In genomic region chr21:45392206-45392971, GRCh38 we compare ENCODE assay signal across 16 cellular contexts.
"Had no signal": no experiment of that assay in that cellular context is flagged by ENCODE, and none has a peak within 500 bp of the region (broad histone marks: within the 10 kb centered on the region; RNA-seq: fewer than 3 reads in every experiment).

No MANE protein-coding gene starts in this region.

- H3K9me3 Mint-ChIP-seq: activated CD4-positive, alpha-beta T cell treated with anti-CD3 and anti-CD28 coated beads, Interleukin-2, amount 10 ng/mL, durations not matched to agents 7 days and 5 days; activated naive CD4-positive, alpha-beta T cell treated with anti-CD3 and anti-CD28 coated beads, Interleukin-2, amount 50 U/mL, for 24 hours; central memory CD8-positive, alpha-beta T cell; nephron; stimulated activated effector memory CD8-positive, alpha-beta T cell treated with anti-CD3 and anti-CD28 coated beads, Interleukin-12 subunit alpha, Interleukin-12 subunit beta, amount 100 ng/mL, for 72 hours; T-helper 2 cell treated with Interferon-gamma antibody and Interleukin-4, amounts not matched to agents 5 μg/mL and 100 μg/mL, for 36 hours had no signal

- H3K36me3 Mint-ChIP-seq: activated naive CD4-positive, alpha-beta T cell treated with anti-CD3 and anti-CD28 coated beads, Interleukin-2, amount 50 U/mL, for 24 hours; brain; stimulated activated effector memory CD8-positive, alpha-beta T cell treated with anti-CD3 and anti-CD28 coated beads, Interleukin-12 subunit alpha, Interleukin-12 subunit beta, amount 100 ng/mL, for 72 hours had no signal

- H3K27ac Mint-ChIP-seq: activated CD4-positive, alpha-beta T cell treated with anti-CD3 and anti-CD28 coated beads, Interleukin-2, amount 10 ng/mL, durations not matched to agents 7 days and 5 days; activated naive CD4-positive, alpha-beta T cell treated with anti-CD3 and anti-CD28 coated beads, Interleukin-2, amount 50 U/mL, for 24 hours; brain; stimulated activated effector memory CD8-positive, alpha-beta T cell treated with anti-CD3 and anti-CD28 coated beads, Interleukin-12 subunit alpha, Interleukin-12 subunit beta, amount 100 ng/mL, for 72 hours; T-helper 2 cell treated with Interferon-gamma antibody and Interleukin-4, amounts not matched to agents 5 μg/mL and 100 μg/mL, for 36 hours had no signal

- H3K36me3 ChIP-seq: esophagus squamous epithelium, prostate gland, thoracic aorta had no signal

- H3K4me3 ChIP-seq: esophagus squamous epithelium, prostate gland, thoracic aorta had no signal

- H3K27ac ChIP-seq: esophagus squamous epithelium, prostate gland, thoracic aorta had no signal

- DNase-seq: activated CD4-positive, alpha-beta T cell treated with anti-CD3 and anti-CD28 coated beads, Interleukin-2, amount 10 ng/mL, durations not matched to agents 7 days and 5 days; activated CD4-positive, CD25-positive, alpha-beta regulatory T cell; amniotic stem cell; cortex of kidney; effector CD4-positive, alpha-beta T cell; esophagus squamous epithelium; occipital lobe had no signal

- H3K4me1 Mint-ChIP-seq: activated CD4-positive, alpha-beta T cell treated with anti-CD3 and anti-CD28 coated beads, Interleukin-2, amount 10 ng/mL, durations not matched to agents 7 days and 5 days; activated naive CD4-positive, alpha-beta T cell treated with anti-CD3 and anti-CD28 coated beads, Interleukin-2, amount 50 U/mL, for 24 hours; central memory CD8-positive, alpha-beta T cell; stimulated activated effector memory CD8-positive, alpha-beta T cell treated with anti-CD3 and anti-CD28 coated beads, Interleukin-12 subunit alpha, Interleukin-12 subunit beta, amount 100 ng/mL, for 72 hours had no signal

- H3K4me3 Mint-ChIP-seq: activated CD4-positive, alpha-beta T cell treated with anti-CD3 and anti-CD28 coated beads, Interleukin-2, amount 10 ng/mL, durations not matched to agents 7 days and 5 days; activated naive CD4-positive, alpha-beta T cell treated with anti-CD3 and anti-CD28 coated beads, Interleukin-2, amount 50 U/mL, for 24 hours; brain; central memory CD8-positive, alpha-beta T cell; nephron; stimulated activated effector memory CD8-positive, alpha-beta T cell treated with anti-CD3 and anti-CD28 coated beads, Interleukin-12 subunit alpha, Interleukin-12 subunit beta, amount 100 ng/mL, for 72 hours; T-helper 2 cell treated with Interferon-gamma antibody and Interleukin-4, amounts not matched to agents 5 μg/mL and 100 μg/mL, for 36 hours had no signal

- FAIRE-seq: endothelial cell of umbilical vein had no signal

- H3K4me1 ChIP-seq: prostate gland had no signal

- H3K9me3 ChIP-seq: esophagus squamous epithelium, prostate gland, thoracic aorta had no signal

- ATAC-seq: stimulated activated effector memory CD8-positive, alpha-beta T cell treated with anti-CD3 and anti-CD28 coated beads, Interleukin-12 subunit alpha, Interleukin-12 subunit beta, amount 100 ng/mL, for 72 hours had no signal
